Comparison of ENCODE assay signal across 17 cellular contexts in genomic region chr1:15945011-15945831, GRCh38. TPM values are rescaled to one million over a fixed set of nuclear protein-coding genes. Genes with fewer than 3 reads are reported as not detected.
"Had no signal": no experiment of that assay in that cellular context is flagged by ENCODE, and none has a peak within 500 bp of the region (broad histone marks: within the 10 kb centered on the region; RNA-seq: fewer than 3 reads in every experiment).

No MANE protein-coding gene starts in this region.

- H3K4me3 ChIP-seq: left lung, mucosa of descending colon, suprapubic skin had no signal

- H3K9me3 ChIP-seq: left lung, mucosa of descending colon, neutrophil, suprapubic skin had no signal

- H3K4me3 Mint-ChIP-seq: activated B cell treated with CpG ODN at 0.5 μM for 24 hours; activated CD4-positive, alpha-beta T cell treated with anti-CD3 and anti-CD28 coated beads, Interleukin-2, amount 10 ng/mL, durations not matched to agents 24 days and 14 days; activated CD8-positive, alpha-beta T cell treated with anti-CD3 and anti-CD28 coated beads, Interleukin-2, amount 10 ng/mL, durations not matched to agents 7 days and 5 days; naive thymus-derived CD4-positive, alpha-beta T cell; type B pancreatic cell had no signal

- FAIRE-seq: colon, TTC549 had no signal

- ATAC-seq: activated CD8-positive, alpha-beta T cell treated with anti-CD3 and anti-CD28 coated beads, Interleukin-2, amount 10 ng/mL, durations not matched to agents 7 days and 5 days; esophagus mucosa; left lung; mucosa of descending colon; naive thymus-derived CD4-positive, alpha-beta T cell; stimulated activated naive CD8-positive, alpha-beta T cell treated with anti-CD3 and anti-CD28 coated beads, Interleukin-15, Interleukin-2, amounts not matched to agents 100 U/mL and 50 U/mL, for 24 hours had no signal

- H3K27me3 Mint-ChIP-seq: activated B cell treated with CpG ODN at 0.5 μM for 24 hours; activated CD4-positive, alpha-beta T cell treated with anti-CD3 and anti-CD28 coated beads, Interleukin-2, amount 10 ng/mL, durations not matched to agents 24 days and 14 days; naive thymus-derived CD4-positive, alpha-beta T cell; type B pancreatic cell had no signal

- H3K9me3 Mint-ChIP-seq: activated B cell treated with CpG ODN at 0.5 μM for 24 hours; activated CD4-positive, alpha-beta T cell treated with anti-CD3 and anti-CD28 coated beads, Interleukin-2, amount 10 ng/mL, durations not matched to agents 24 days and 14 days; naive thymus-derived CD4-positive, alpha-beta T cell; type B pancreatic cell had no signal

- H3K27ac Mint-ChIP-seq: activated CD4-positive, alpha-beta T cell treated with anti-CD3 and anti-CD28 coated beads, Interleukin-2, amount 10 ng/mL, durations not matched to agents 24 days and 14 days; activated CD8-positive, alpha-beta T cell treated with anti-CD3 and anti-CD28 coated beads, Interleukin-2, amount 10 ng/mL, durations not matched to agents 7 days and 5 days; naive thymus-derived CD4-positive, alpha-beta T cell; type B pancreatic cell had no signal

- H3K27ac ChIP-seq: left lung, neutrophil, suprapubic skin had no signal

- DNase-seq: activated B cell treated with CpG ODN at 0.5 μM for 24 hours; activated CD4-positive, alpha-beta T cell treated with anti-CD3 and anti-CD28 coated beads, Interleukin-2, amount 10 ng/mL, durations not matched to agents 24 days and 14 days; activated CD8-positive, alpha-beta T cell treated with anti-CD3 and anti-CD28 coated beads, Interleukin-2, amount 10 ng/mL, durations not matched to agents 7 days and 5 days; left lung; mucosa of descending colon; retina; stimulated activated CD4-positive, alpha-beta T cell treated with anti-CD3 and anti-CD28 coated beads, Interleukin-2, amount 100 ng/mL, for 48 hours; stimulated activated naive CD8-positive, alpha-beta T cell treated with anti-CD3 and anti-CD28 coated beads, Interleukin-15, Interleukin-2, amounts not matched to agents 100 U/mL and 50 U/mL, for 24 hours; SW 1271 had no signal

- H3K27me3 ChIP-seq: left lung, neutrophil, suprapubic skin had no signal

RNA-seq across cellular contexts. Expression of gene SRARP, which starts 58.8 kb away (rescaled TPM):
- total RNA-seq: activated B cell treated with CpG ODN at 0.5 μM for 24 hours; activated CD4-positive, alpha-beta T cell treated with anti-CD3 and anti-CD28 coated beads, Interleukin-2, amount 10 ng/mL, durations not matched to agents 24 days and 14 days; activated CD8-positive, alpha-beta T cell treated with anti-CD3 and anti-CD28 coated beads, Interleukin-2, amount 10 ng/mL, durations not matched to agents 7 days and 5 days; esophagus mucosa; left lung; mucosa of descending colon; naive thymus-derived CD4-positive, alpha-beta T cell; suprapubic skin; T-helper 2 cell treated with Interferon-gamma antibody and Interleukin-4, amounts not matched to agents 100 ng/mL and 5 ng/mL, for 36 hours had no signal
- polyA plus RNA-seq: naive thymus-derived CD4-positive, alpha-beta T cell had no signal
